In genomic region chr5:30928966-30929365, GRCh38 we compare ENCODE assay signal across 20 cellular contexts.
DNase-seq lines count a peak whose midpoint lies in the region; ATAC-seq and TF ChIP-seq lines count a peak whose summit lies in the region.
"Had no signal": no experiment of that assay in that cellular context is flagged by ENCODE, and none has a peak within 500 bp of the region (broad histone marks: within the 10 kb centered on the region; RNA-seq: fewer than 3 reads in every experiment).

No MANE protein-coding gene starts in this region.

- H3K27me3 Mint-ChIP-seq in HFFc6 (ENCODE audit: insufficient read depth) (no peaks in the 10 kb centered on the region), type B pancreatic cell (peaks cover 8% of the 10 kb centered on the region)
- H3K27me3 Mint-ChIP-seq: CD4-positive, CD25-positive, alpha-beta regulatory T cell; CD8-positive, alpha-beta memory T cell had no signal

- no peak overlapping the region for H3K9ac ChIP-seq in adipocyte (ENCODE audit: low read length)

- no peak for DNase-seq in HFFc6
- peak; percentile 20 for DNase-seq in adipocyte (ENCODE audit: low read depth)
- peak; percentile 51 for DNase-seq in choroid plexus epithelial cell (ENCODE audit: low read depth)
- peak; percentile 63 for DNase-seq in iris pigment epithelial cell (ENCODE audit: low read depth)
- DNase-seq in mesenteric fat pad (ENCODE audit: low spot score), result no peak
- DNase-seq in type B pancreatic cell (ENCODE audit: extremely low spot score, unreplicated experiment), result no peak
- no peak for DNase-seq in NCI-H69 (lab: John Stamatoyannopoulos, UW)
- DNase-seq: ACHN; BE2C; C1 segment of cervical spinal cord; CD4-positive, CD25-positive, alpha-beta regulatory T cell; CD8-positive, alpha-beta memory T cell; COR-L47; DMS 273 treated with DMSO at 0.1 percent for 48 hours; DMS53; DND-41; GOT3; H9 had no signal

- H3K9me3 Mint-ChIP-seq in HFFc6 (no peaks in the 10 kb centered on the region; the same call in 1 of the 2 replicates), type B pancreatic cell (no peaks in the 10 kb centered on the region)

- no peaks in the 10 kb centered on the region for H3K4me1 ChIP-seq in adipocyte (ENCODE audit: control insufficient read depth, insufficient read depth, low read length)

- H3K36me3 ChIP-seq in adipocyte (ENCODE audit: control insufficient read depth, insufficient read depth, low read length, severe bottlenecking), result no peaks in the 10 kb centered on the region
- H3K36me3 ChIP-seq: BE2C had no signal

- no peak for ATAC-seq in GM18861 (IDR thresholded peaks at IDR 0.05; ENCODE audit: unreplicated experiment)
- ATAC-seq: K562 had no signal

- H3K36me3 Mint-ChIP-seq in HFFc6 (ENCODE audit: low read depth) (no peaks in the 10 kb centered on the region), type B pancreatic cell (no peaks in the 10 kb centered on the region)
- H3K36me3 Mint-ChIP-seq: CD4-positive, CD25-positive, alpha-beta regulatory T cell; CD8-positive, alpha-beta memory T cell had no signal

- no peaks in the 10 kb centered on the region for H3K27me3 ChIP-seq in adipocyte (replicated peaks; ENCODE audit: control insufficient read depth, insufficient read depth, low read length)
- H3K27me3 ChIP-seq: BE2C had no signal

- peaks cover 25% of the 10 kb centered on the region; the same call in 1 of the 2 replicates for H3K4me1 Mint-ChIP-seq in HFFc6 (ENCODE audit: low read depth)
- H3K4me1 Mint-ChIP-seq in type B pancreatic cell (ENCODE audit: unreplicated experiment), result peaks cover 12% of the 10 kb centered on the region
- H3K4me1 Mint-ChIP-seq: CD4-positive, CD25-positive, alpha-beta regulatory T cell; CD8-positive, alpha-beta memory T cell had no signal

- peak overlapping the region; percentile 42; the same call in 1 of the 2 replicates for H3K4me3 Mint-ChIP-seq in HFFc6
- no peak overlapping the region for H3K4me3 Mint-ChIP-seq in type B pancreatic cell
- H3K4me3 Mint-ChIP-seq: CD4-positive, CD25-positive, alpha-beta regulatory T cell; CD8-positive, alpha-beta memory T cell; H9 had no signal

- H3K27ac Mint-ChIP-seq in HFFc6 (no peak overlapping the region), type B pancreatic cell (no peak overlapping the region)
- H3K27ac Mint-ChIP-seq: CD4-positive, CD25-positive, alpha-beta regulatory T cell; CD8-positive, alpha-beta memory T cell; H9 had no signal

- H3K4me3 ChIP-seq in adipocyte (ENCODE audit: low read length), result no peak overlapping the region
- H3K4me3 ChIP-seq in choroid plexus epithelial cell (ENCODE audit: low read depth, low read length), result no peak overlapping the region
- H3K4me3 ChIP-seq: K562 had no signal

- H3K9me3 ChIP-seq in adipocyte (ENCODE audit: control insufficient read depth, low read length), result no peaks in the 10 kb centered on the region
- H3K9me3 ChIP-seq: BE2C had no signal

- TF ChIP-seq CTCF in HFFc6 (IDR thresholded peaks at IDR 0.05) (no peak), choroid plexus epithelial cell (conservative IDR thresholded peaks at IDR 0.05; ENCODE audit: low read depth, low read length) (no peak), type B pancreatic cell (conservative IDR thresholded peaks at IDR 0.05) (no peak)

Comparison
In these comparisons a context has a peak if more than half of its experiments do, and no peak if none do; other contexts are left out.
1. DNase-seq: peak in adipocyte (single experiment), choroid plexus epithelial cell (single experiment) and iris pigment epithelial cell (single experiment); none in HFFc6 (single experiment), mesenteric fat pad (single experiment), type B pancreatic cell (single experiment) and NCI-H69 (single experiment).